19 cellular contexts compared by ENCODE assay signal in the genomic region with DNA sequence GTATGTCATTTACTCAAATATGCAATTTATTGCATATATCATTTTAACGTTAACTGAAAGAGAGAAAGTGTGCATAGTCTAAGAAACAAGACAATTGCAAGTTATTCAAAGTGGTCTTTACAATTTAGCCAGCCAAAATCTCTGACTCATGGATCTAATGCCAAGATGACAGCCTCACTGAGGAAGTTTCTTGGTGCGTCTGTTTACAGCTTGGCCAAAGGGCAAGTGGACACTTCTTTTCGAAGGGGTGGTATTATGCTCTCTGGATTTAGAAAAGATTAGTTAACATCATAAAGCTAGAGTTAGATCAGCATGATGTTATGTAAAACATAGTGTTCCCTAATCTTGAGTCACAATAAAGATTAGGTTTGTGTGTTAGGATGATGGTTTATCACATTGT.
"Had no signal": no experiment of that assay in that cellular context is flagged by ENCODE, and none has a peak within 500 bp of the region (broad histone marks: within the 10 kb centered on the region; RNA-seq: fewer than 3 reads in every experiment).

No MANE protein-coding gene starts in this region.

- H3K27ac ChIP-seq: coronary artery, prostate gland, thoracic aorta had no signal

- ATAC-seq: activated naive CD4-positive, alpha-beta T cell treated with anti-CD3 and anti-CD28 coated beads, Interleukin-2, amount 50 U/mL, for 72 hours; activated T-cell treated with anti-CD3 and anti-CD28 coated beads, Interleukin-2, amount 50 U/mL, for 72 hours; heart right ventricle; left ventricle myocardium superior; right cardiac atrium had no signal

- H3K36me3 Mint-ChIP-seq: activated naive CD4-positive, alpha-beta T cell treated with anti-CD3 and anti-CD28 coated beads, Interleukin-2, amount 50 U/mL, for 72 hours had no signal

- H3K9me3 ChIP-seq: prostate gland, SK-N-SH, stomach, thoracic aorta had no signal

- H3K9ac ChIP-seq: SK-N-SH had no signal

- H3K4me3 Mint-ChIP-seq: activated T-cell treated with anti-CD3 and anti-CD28 coated beads, Interleukin-2, amount 50 U/mL, for 72 hours; nephron had no signal

- H3K4me1 ChIP-seq: prostate gland had no signal

- H3K36me3 ChIP-seq: heart right ventricle, prostate gland, stomach, thoracic aorta had no signal

- H3K4me2 ChIP-seq: SK-N-SH had no signal

- DNase-seq: activated CD4-positive, alpha-beta T cell treated with anti-CD3 and anti-CD28 coated beads for 4 hours; activated CD8-positive, alpha-beta memory T cell treated with anti-CD3 and anti-CD28 coated beads, Interleukin-2, amount 50 U/mL, for 48 hours; activated gamma-delta T cell; activated T-cell treated with anti-CD3 and anti-CD28 coated beads, Interleukin-2, amount 50 U/mL, for 72 hours; amniotic stem cell; central memory CD4-positive, alpha-beta T cell; effector CD4-positive, alpha-beta T cell; heart right ventricle; kidney; left ventricle myocardium superior; right cardiac atrium; SK-N-SH; small intestine; stomach had no signal

- H3K27ac Mint-ChIP-seq: activated naive CD4-positive, alpha-beta T cell treated with anti-CD3 and anti-CD28 coated beads, Interleukin-2, amount 50 U/mL, for 72 hours; activated T-cell treated with anti-CD3 and anti-CD28 coated beads, Interleukin-2, amount 50 U/mL, for 72 hours had no signal

- H3K27me3 ChIP-seq: heart right ventricle, stomach had no signal

- H3K4me3 ChIP-seq: coronary artery, heart right ventricle, prostate gland, stomach, thoracic aorta had no signal

- H3K4me1 Mint-ChIP-seq: nephron had no signal
